ENCODE assay signal across 1 cellular context in genomic region chr10:117175215-117175900, GRCh38.
A peak's percentile ranks its signal among the peaks of the same experiment; 100 is the strongest.
TF ChIP-seq lines count a peak whose summit lies in the region.

No MANE protein-coding gene starts in this region.

TF ChIP-seq in HepG2, 621 proteins besides CTCF, POLR2A, EP300 and RAD21 (continued from another document):
- TF ChIP-seq ZBTB49 (CRISPR knock-in tag; IDR thresholded peaks at IDR 0.05; ENCODE audit: borderline replicate concordance) (no peak), MYC (CRISPR knock-in tag; IDR thresholded peaks at IDR 0.05; ENCODE audit: borderline replicate concordance) (peak; percentile 52), ZBTB46 (CRISPR knock-in tag; IDR thresholded peaks at IDR 0.05; ENCODE audit: borderline replicate concordance) (0 out of 2 replicates have a peak, but pooled peaks have one; percentile 49), ZFY (CRISPR knock-in tag; IDR thresholded peaks at IDR 0.05) (peak; percentile 31; the same call in 1 of the 2 replicates), ZNF556 (CRISPR knock-in tag; IDR thresholded peaks at IDR 0.05; ENCODE audit: borderline replicate concordance) (0 out of 2 replicates have a peak, but pooled peaks have one; percentile 25), SALL2 (CRISPR knock-in tag; IDR thresholded peaks at IDR 0.05) (0 out of 2 replicates have a peak, but pooled peaks have one; percentile 14), KDM5B (CRISPR knock-in tag; IDR thresholded peaks at IDR 0.05; ENCODE audit: borderline replicate concordance) (peak; percentile 44; the same call in 1 of the 2 replicates), XRCC5 (optimal IDR thresholded peaks at IDR 0.05; ENCODE audit: low read length) (peak; percentile 26)
- TF ChIP-seq, protein P1, sequence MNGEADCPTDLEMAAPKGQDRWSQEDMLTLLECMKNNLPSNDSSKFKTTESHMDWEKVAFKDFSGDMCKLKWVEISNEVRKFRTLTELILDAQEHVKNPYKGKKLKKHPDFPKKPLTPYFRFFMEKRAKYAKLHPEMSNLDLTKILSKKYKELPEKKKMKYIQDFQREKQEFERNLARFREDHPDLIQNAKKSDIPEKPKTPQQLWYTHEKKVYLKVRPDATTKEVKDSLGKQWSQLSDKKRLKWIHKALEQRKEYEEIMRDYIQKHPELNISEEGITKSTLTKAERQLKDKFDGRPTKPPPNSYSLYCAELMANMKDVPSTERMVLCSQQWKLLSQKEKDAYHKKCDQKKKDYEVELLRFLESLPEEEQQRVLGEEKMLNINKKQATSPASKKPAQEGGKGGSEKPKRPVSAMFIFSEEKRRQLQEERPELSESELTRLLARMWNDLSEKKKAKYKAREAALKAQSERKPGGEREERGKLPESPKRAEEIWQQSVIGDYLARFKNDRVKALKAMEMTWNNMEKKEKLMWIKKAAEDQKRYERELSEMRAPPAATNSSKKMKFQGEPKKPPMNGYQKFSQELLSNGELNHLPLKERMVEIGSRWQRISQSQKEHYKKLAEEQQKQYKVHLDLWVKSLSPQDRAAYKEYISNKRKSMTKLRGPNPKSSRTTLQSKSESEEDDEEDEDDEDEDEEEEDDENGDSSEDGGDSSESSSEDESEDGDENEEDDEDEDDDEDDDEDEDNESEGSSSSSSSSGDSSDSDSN (CRISPR knock-in tag; IDR thresholded peaks at IDR 0.05) = peak; percentile 28; the same call in 1 of the 2 replicates
- TF ChIP-seq, protein P2, sequence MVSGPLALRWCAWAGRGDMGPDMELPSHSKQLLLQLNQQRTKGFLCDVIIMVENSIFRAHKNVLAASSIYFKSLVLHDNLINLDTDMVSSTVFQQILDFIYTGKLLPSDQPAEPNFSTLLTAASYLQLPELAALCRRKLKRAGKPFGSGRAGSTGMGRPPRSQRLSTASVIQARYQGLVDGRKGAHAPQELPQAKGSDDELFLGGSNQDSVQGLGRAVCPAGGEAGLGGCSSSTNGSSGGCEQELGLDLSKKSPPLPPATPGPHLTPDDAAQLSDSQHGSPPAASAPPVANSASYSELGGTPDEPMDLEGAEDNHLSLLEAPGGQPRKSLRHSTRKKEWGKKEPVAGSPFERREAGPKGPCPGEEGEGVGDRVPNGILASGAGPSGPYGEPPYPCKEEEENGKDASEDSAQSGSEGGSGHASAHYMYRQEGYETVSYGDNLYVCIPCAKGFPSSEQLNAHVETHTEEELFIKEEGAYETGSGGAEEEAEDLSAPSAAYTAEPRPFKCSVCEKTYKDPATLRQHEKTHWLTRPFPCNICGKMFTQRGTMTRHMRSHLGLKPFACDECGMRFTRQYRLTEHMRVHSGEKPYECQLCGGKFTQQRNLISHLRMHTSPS (CRISPR knock-in tag; IDR thresholded peaks at IDR 0.05; ENCODE audit: low read depth) = no peak
